ENCODE assay signal across 20 cellular contexts in the genomic region with DNA sequence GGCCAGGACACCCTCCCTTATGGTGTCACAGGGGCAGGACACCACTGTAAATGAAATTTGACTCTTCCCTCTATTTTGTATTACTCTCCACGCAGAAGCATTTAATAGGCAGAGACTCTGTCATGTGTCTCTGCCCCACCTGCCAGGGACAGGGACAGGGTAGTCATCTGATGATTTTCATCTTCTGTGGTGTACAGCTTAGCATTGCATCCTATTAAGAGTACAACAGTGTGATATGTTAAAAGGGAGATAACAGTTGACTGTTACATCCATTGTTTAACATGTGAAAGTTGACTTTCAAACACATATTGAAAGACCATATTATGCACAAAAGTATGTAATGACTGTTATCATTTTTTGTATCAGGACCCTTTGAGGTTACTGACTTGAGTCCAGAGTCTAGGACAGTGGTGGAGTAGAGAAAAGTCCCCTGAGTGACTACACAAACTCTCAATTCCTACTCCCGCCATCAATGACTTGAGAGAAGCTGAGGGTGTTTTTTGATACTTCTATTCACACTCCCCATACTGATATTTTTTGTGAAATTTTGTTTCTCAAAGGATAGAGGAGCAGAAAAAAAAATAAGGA.
DNase-seq lines count a peak whose midpoint lies in the region; ATAC-seq and TF ChIP-seq lines count a peak whose summit lies in the region.
"Had no signal": no experiment of that assay in that cellular context is flagged by ENCODE, and none has a peak within 500 bp of the region (broad histone marks: within the 10 kb centered on the region; RNA-seq: fewer than 3 reads in every experiment).

No MANE protein-coding gene starts in this region.

- peaks cover 23% of the 10 kb centered on the region for H3K36me3 Mint-ChIP-seq in activated naive CD8-positive, alpha-beta T cell treated with anti-CD3 and anti-CD28 coated beads, Interleukin-2, amount 50 U/mL, for 24 hours (ENCODE audit: low read depth)
- H3K36me3 Mint-ChIP-seq in activated naive CD8-positive, alpha-beta T cell treated with anti-CD3 and anti-CD28 coated beads for 36 hours = peaks cover 25% of the 10 kb centered on the region
- peaks cover 0 to 2% of the 10 kb centered on the region in 2 donors for H3K36me3 Mint-ChIP-seq in activated T-cell treated with anti-CD3 and anti-CD28 coated beads, Interleukin-2, amount 50 U/mL, for 72 hours (ENCODE audit: insufficient read depth in 2 of 2)
- no peaks in the 10 kb centered on the region for H3K36me3 Mint-ChIP-seq in glutamatergic neuron (ENCODE audit: unreplicated experiment)
- H3K36me3 Mint-ChIP-seq: CD8-positive, alpha-beta T cell had no signal

- no peaks in the 10 kb centered on the region for H3K9me3 Mint-ChIP-seq in activated naive CD8-positive, alpha-beta T cell treated with anti-CD3 and anti-CD28 coated beads, Interleukin-2, amount 50 U/mL, for 24 hours
- H3K9me3 Mint-ChIP-seq in activated naive CD8-positive, alpha-beta T cell treated with anti-CD3 and anti-CD28 coated beads for 36 hours = no peaks in the 10 kb centered on the region
- H3K9me3 Mint-ChIP-seq in activated T-cell treated with anti-CD3 and anti-CD28 coated beads, Interleukin-2, amount 50 U/mL, for 72 hours = no peaks in the 10 kb centered on the region
- no peaks in the 10 kb centered on the region for H3K9me3 Mint-ChIP-seq in glutamatergic neuron (ENCODE audit: unreplicated experiment)
- H3K9me3 Mint-ChIP-seq: activated B cell treated with CpG ODN at 0.5 μM for 24 hours; activated naive CD4-positive, alpha-beta T cell treated with anti-CD3 and anti-CD28 coated beads for 36 hours; CD8-positive, alpha-beta T cell; neural crest cell had no signal

- ATAC-seq in activated naive CD8-positive, alpha-beta T cell treated with anti-CD3 and anti-CD28 coated beads, Interleukin-2, amount 50 U/mL, for 24 hours = peak; percentile 84
- peak; percentile 42 for ATAC-seq in HG02678 (IDR thresholded peaks at IDR 0.05; ENCODE audit: unreplicated experiment)
- ATAC-seq in activated T-cell treated with anti-CD3 and anti-CD28 coated beads, Interleukin-2, amount 50 U/mL, for 72 hours (replicated peaks in 1 of 2) = peak; percentile 95 to 96
- ATAC-seq: CD8-positive, alpha-beta T cell; foreskin keratinocyte had no signal

- H3K4me1 Mint-ChIP-seq in activated naive CD8-positive, alpha-beta T cell treated with anti-CD3 and anti-CD28 coated beads, Interleukin-2, amount 50 U/mL, for 24 hours = peaks cover 23% of the 10 kb centered on the region
- peaks cover 32% of the 10 kb centered on the region for H3K4me1 Mint-ChIP-seq in activated naive CD8-positive, alpha-beta T cell treated with anti-CD3 and anti-CD28 coated beads for 36 hours
- H3K4me1 Mint-ChIP-seq in activated T-cell treated with anti-CD3 and anti-CD28 coated beads, Interleukin-2, amount 50 U/mL, for 72 hours (ENCODE audit: low read depth) = peaks cover 36% of the 10 kb centered on the region
- H3K4me1 Mint-ChIP-seq in glutamatergic neuron (ENCODE audit: low read depth, unreplicated experiment) = peaks cover 14% of the 10 kb centered on the region
- H3K4me1 Mint-ChIP-seq: neural crest cell had no signal

- DNase-seq in activated naive CD8-positive, alpha-beta T cell treated with anti-CD3 and anti-CD28 coated beads, Interleukin-2, amount 50 U/mL, for 24 hours = no peak
- no peak for DNase-seq in activated naive CD8-positive, alpha-beta T cell treated with anti-CD3 and anti-CD28 coated beads for 36 hours
- DNase-seq in activated T-cell treated with anti-CD3 and anti-CD28 coated beads, Interleukin-2, amount 50 U/mL, for 72 hours = peak in 1 of 2 donors; percentile 23
- DNase-seq in glutamatergic neuron (no peak), kidney tubule cell (ENCODE audit: low spot score) (no peak), NCI-H1092 (lab: John Stamatoyannopoulos, UW) (no peak)
- DNase-seq: activated B cell treated with CpG ODN at 0.5 μM for 24 hours; activated naive CD4-positive, alpha-beta T cell treated with anti-CD3 and anti-CD28 coated beads for 36 hours; CD8-positive, alpha-beta T cell; DMS79; foreskin keratinocyte; MM.1S; NCI-H1436 treated with DMSO at 0.1 percent for 48 hours; NCI-H446; RPMI8226; SK-N-SH; stimulated activated CD4-positive, alpha-beta T cell treated with anti-CD3 and anti-CD28 coated beads, Interleukin-4, amount 100 ng/mL, for 1 hour; trophoblast cell had no signal

- H3K27me3 Mint-ChIP-seq in activated naive CD8-positive, alpha-beta T cell treated with anti-CD3 and anti-CD28 coated beads, Interleukin-2, amount 50 U/mL, for 24 hours = no peaks in the 10 kb centered on the region
- no peaks in the 10 kb centered on the region for H3K27me3 Mint-ChIP-seq in activated naive CD8-positive, alpha-beta T cell treated with anti-CD3 and anti-CD28 coated beads for 36 hours
- H3K27me3 Mint-ChIP-seq in activated T-cell treated with anti-CD3 and anti-CD28 coated beads, Interleukin-2, amount 50 U/mL, for 72 hours (ENCODE audit: low read depth) = no peaks in the 10 kb centered on the region
- peaks cover 2% of the 10 kb centered on the region for H3K27me3 Mint-ChIP-seq in glutamatergic neuron (ENCODE audit: unreplicated experiment)
- H3K27me3 Mint-ChIP-seq: activated B cell treated with CpG ODN at 0.5 μM for 24 hours had no signal

- H3K4me3 Mint-ChIP-seq in activated naive CD8-positive, alpha-beta T cell treated with anti-CD3 and anti-CD28 coated beads, Interleukin-2, amount 50 U/mL, for 24 hours = no peak overlapping the region
- no peak overlapping the region for H3K4me3 Mint-ChIP-seq in activated naive CD8-positive, alpha-beta T cell treated with anti-CD3 and anti-CD28 coated beads for 36 hours
- peak overlapping the region in 1 of 2 donors; percentile 27 for H3K4me3 Mint-ChIP-seq in activated T-cell treated with anti-CD3 and anti-CD28 coated beads, Interleukin-2, amount 50 U/mL, for 72 hours
- H3K4me3 Mint-ChIP-seq in glutamatergic neuron (ENCODE audit: unreplicated experiment) = no peak overlapping the region
- H3K4me3 Mint-ChIP-seq: activated B cell treated with CpG ODN at 0.5 μM for 24 hours; activated naive CD4-positive, alpha-beta T cell treated with anti-CD3 and anti-CD28 coated beads for 36 hours; CD8-positive, alpha-beta T cell; neural crest cell had no signal

- H3K27ac Mint-ChIP-seq in activated naive CD8-positive, alpha-beta T cell treated with anti-CD3 and anti-CD28 coated beads, Interleukin-2, amount 50 U/mL, for 24 hours = no peak overlapping the region
- H3K27ac Mint-ChIP-seq in activated naive CD8-positive, alpha-beta T cell treated with anti-CD3 and anti-CD28 coated beads for 36 hours = no peak overlapping the region
- peak overlapping the region; percentile 14 for H3K27ac Mint-ChIP-seq in activated T-cell treated with anti-CD3 and anti-CD28 coated beads, Interleukin-2, amount 50 U/mL, for 72 hours
- no peak overlapping the region for H3K27ac Mint-ChIP-seq in glutamatergic neuron (ENCODE audit: unreplicated experiment)
- H3K27ac Mint-ChIP-seq: activated B cell treated with CpG ODN at 0.5 μM for 24 hours; activated naive CD4-positive, alpha-beta T cell treated with anti-CD3 and anti-CD28 coated beads for 36 hours; CD8-positive, alpha-beta T cell had no signal

- no peak for TF ChIP-seq CTCF in glutamatergic neuron (IDR thresholded peaks at IDR 0.05; ENCODE audit: partially characterized antibody, unreplicated experiment)

Comparison
In these comparisons a context has a peak if more than half of its experiments do, and no peak if none do; other contexts are left out.
1. ATAC-seq: peak in every context shown above with its lines; median percentile 96 in activated T-cell treated with anti-CD3 and anti-CD28 coated beads, Interleukin-2, amount 50 U/mL, for 72 hours; 84 in activated naive CD8-positive, alpha-beta T cell treated with anti-CD3 and anti-CD28 coated beads, Interleukin-2, amount 50 U/mL, for 24 hours; 42 in HG02678.